Comparison of ENCODE assay signal across 9 cellular contexts in the genomic region with DNA sequence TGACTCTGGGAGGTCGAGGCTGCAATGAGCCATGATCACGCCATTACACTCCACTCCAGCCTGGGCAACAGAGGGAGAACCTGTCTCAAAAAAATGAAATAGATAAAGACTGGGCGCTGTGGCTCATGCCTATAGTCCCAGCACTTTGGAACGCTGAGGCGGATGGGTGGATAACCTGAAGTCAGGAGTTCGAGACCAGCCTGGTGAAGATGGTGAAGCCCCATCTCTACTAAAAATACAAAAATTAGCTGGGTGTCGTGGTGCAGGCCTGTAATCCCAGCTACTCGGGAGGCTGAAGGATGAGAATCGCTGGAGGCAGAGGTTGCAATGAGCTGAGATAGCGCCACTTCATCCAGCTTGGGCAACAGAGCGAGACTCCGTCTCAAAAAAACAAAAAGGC. TPM values are rescaled to one million over a fixed set of nuclear protein-coding genes. Genes with fewer than 3 reads are reported as not detected.
A peak's percentile ranks its signal among the peaks of the same experiment; 100 is the strongest.
DNase-seq lines count a peak whose midpoint lies in the region; TF ChIP-seq lines count a peak whose summit lies in the region.
"Had no signal": no experiment of that assay in that cellular context is flagged by ENCODE, and none has a peak within 500 bp of the region (broad histone marks: within the 10 kb centered on the region; RNA-seq: fewer than 3 reads in every experiment).

No MANE protein-coding gene starts in this region.

- H3K4me2 ChIP-seq in osteoblast (ENCODE audit: insufficient read depth, low read length) = peak overlapping the region; percentile 91

- TF ChIP-seq CTCF in NB4 (IDR thresholded peaks at IDR 0.05; ENCODE audit: low read depth, low read length) = no peak
- TF ChIP-seq CTCF in osteoblast (IDR thresholded peaks at IDR 0.05; ENCODE audit: extremely low read depth, low read depth, low read length) = no peak

- H3K4me3 ChIP-seq in NB4 (ENCODE audit: low read depth, low read length) = peak overlapping the region; percentile 85
- H3K4me3 ChIP-seq in osteoblast (ENCODE audit: insufficient read depth, low read length) = no peak overlapping the region

- H3K4me1 Mint-ChIP-seq in T-helper 2 cell treated with Interferon-gamma antibody and Interleukin-4, amounts not matched to agents 5 μg/mL and 100 μg/mL, for 36 hours (ENCODE audit: low read depth) = peaks cover 18% of the 10 kb centered on the region
- H3K4me1 Mint-ChIP-seq in dendritic cell treated with granulocyte-macrophage colony-stimulating factor and Interleukin-4, amounts not matched to agents 40 ng/mL and 50 ng/mL, for 4 days (ENCODE audit: low read depth) = peaks cover 20% of the 10 kb centered on the region

- H3K9me3 ChIP-seq in osteoblast (ENCODE audit: low read depth, low read length) = no peaks in the 10 kb centered on the region

- peaks cover 38% of the 10 kb centered on the region for H3K79me2 ChIP-seq in osteoblast (ENCODE audit: insufficient read depth, low read length)

- H3K27me3 Mint-ChIP-seq in T-helper 2 cell treated with Interferon-gamma antibody and Interleukin-4, amounts not matched to agents 5 μg/mL and 100 μg/mL, for 36 hours (ENCODE audit: low read depth) = no peaks in the 10 kb centered on the region
- H3K27me3 Mint-ChIP-seq in dendritic cell treated with granulocyte-macrophage colony-stimulating factor and Interleukin-4, amounts not matched to agents 40 ng/mL and 50 ng/mL, for 4 days = no peaks in the 10 kb centered on the region

- H3K4me1 ChIP-seq in osteoblast (ENCODE audit: insufficient read depth, low read length) = peaks cover 19% of the 10 kb centered on the region

- no peaks in the 10 kb centered on the region for H3K27me3 ChIP-seq in osteoblast (ENCODE audit: insufficient read depth, low read length)

- peaks cover 20% of the 10 kb centered on the region for H4K20me1 ChIP-seq in osteoblast (ENCODE audit: insufficient read depth, low read length)

- H3K27ac Mint-ChIP-seq in T-helper 2 cell treated with Interferon-gamma antibody and Interleukin-4, amounts not matched to agents 5 μg/mL and 100 μg/mL, for 36 hours = peak overlapping the region; percentile 72
- H3K27ac Mint-ChIP-seq in dendritic cell treated with granulocyte-macrophage colony-stimulating factor and Interleukin-4, amounts not matched to agents 40 ng/mL and 50 ng/mL, for 4 days = peak overlapping the region; percentile 93

- peaks cover 10% of the 10 kb centered on the region for H3K36me3 ChIP-seq in osteoblast (ENCODE audit: insufficient read depth, low read length)

- intact Hi-C loops in dendritic cell treated with granulocyte-macrophage colony-stimulating factor and Interleukin-4, amounts not matched to agents 40 ng/mL and 50 ng/mL, for 4 days (cut with micrococcal nuclease) = loop anchor here (5.0 to 10.0 kb wide), 2 partner anchors 53 to 200 kb away; a partner anchor contains a TSS

- H3K9me3 Mint-ChIP-seq in T-helper 2 cell treated with Interferon-gamma antibody and Interleukin-4, amounts not matched to agents 5 μg/mL and 100 μg/mL, for 36 hours = no peaks in the 10 kb centered on the region
- no peaks in the 10 kb centered on the region for H3K9me3 Mint-ChIP-seq in dendritic cell treated with granulocyte-macrophage colony-stimulating factor and Interleukin-4, amounts not matched to agents 40 ng/mL and 50 ng/mL, for 4 days

- no peak for DNase-seq in T-helper 2 cell treated with Interferon-gamma antibody and Interleukin-4, amounts not matched to agents 5 μg/mL and 100 μg/mL, for 36 hours (ENCODE audit: low spot score)
- DNase-seq in T-helper 2 cell (no peak), NB4 (ENCODE audit: low read depth) (no peak), osteoblast (ENCODE audit: insufficient read length, low spot score, missing footprints) (no peak), iPS-NIHi7 (ENCODE audit: extremely low spot score) (no peak), NCI-H82 treated with DMSO at 0.1 percent for 48 hours (lab: John Stamatoyannopoulos, UW; ENCODE audit: unreplicated experiment) (no peak), DMS79 treated with DMSO at 0.1 percent for 48 hours (lab: John Stamatoyannopoulos, UW) (no peak)
- DNase-seq: GOT3 had no signal

- peak overlapping the region; percentile 15 for H3K27ac ChIP-seq in osteoblast (ENCODE audit: low read depth, low read length)

- H3K4me3 Mint-ChIP-seq in T-helper 2 cell treated with Interferon-gamma antibody and Interleukin-4, amounts not matched to agents 5 μg/mL and 100 μg/mL, for 36 hours = peak overlapping the region; percentile 65
- H3K4me3 Mint-ChIP-seq in dendritic cell treated with granulocyte-macrophage colony-stimulating factor and Interleukin-4, amounts not matched to agents 40 ng/mL and 50 ng/mL, for 4 days = peak overlapping the region; percentile 41

- peaks cover 29% of the 10 kb centered on the region for H3K36me3 Mint-ChIP-seq in T-helper 2 cell treated with Interferon-gamma antibody and Interleukin-4, amounts not matched to agents 5 μg/mL and 100 μg/mL, for 36 hours (ENCODE audit: low read depth)
- peaks cover 22% of the 10 kb centered on the region for H3K36me3 Mint-ChIP-seq in dendritic cell treated with granulocyte-macrophage colony-stimulating factor and Interleukin-4, amounts not matched to agents 40 ng/mL and 50 ng/mL, for 4 days (ENCODE audit: low read depth)

- no peak for TF ChIP-seq POLR2A in NB4 (IDR thresholded peaks at IDR 0.05; ENCODE audit: extremely low read depth, insufficient read length)

- H2AFZ ChIP-seq in osteoblast (ENCODE audit: low read length) = no peak overlapping the region

RNA-seq across cellular contexts. Expression of a gene that starts 1.1 kb away (rescaled TPM):
- 56.3 and 61.9 TPM in 2 replicates for total RNA-seq in osteoblast

RNA-seq across cellular contexts. Expression of a gene that starts 33.7 kb away (rescaled TPM):
- 30.8 and 35.4 TPM in 2 replicates for total RNA-seq in osteoblast

RNA-seq across cellular contexts. Expression of a gene that starts 53.8 kb away (rescaled TPM):
- 47.0 and 47.1 TPM in 2 replicates for total RNA-seq in osteoblast
